Comparison of ENCODE assay signal across 8 cellular contexts in the genomic region with DNA sequence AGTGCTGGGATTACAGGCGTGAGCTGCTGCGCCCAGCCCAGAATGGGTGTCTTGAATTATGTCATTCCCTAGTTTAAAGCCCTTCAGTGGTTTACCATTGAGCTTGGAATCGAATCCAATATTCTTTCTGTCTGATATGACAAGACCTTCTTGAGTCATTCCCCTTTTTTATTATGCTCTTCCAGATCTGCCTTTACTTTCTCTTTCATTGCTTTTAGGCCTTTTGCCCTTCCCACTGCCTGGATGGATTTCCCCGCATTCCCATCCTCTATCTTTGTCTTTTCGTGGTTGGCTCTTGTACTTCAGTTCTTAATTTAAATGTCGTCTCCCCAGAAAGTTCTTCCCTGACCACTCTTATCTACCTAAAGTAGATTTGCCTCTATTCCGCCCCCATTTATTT. TPM values are rescaled to one million over a fixed set of nuclear protein-coding genes. Genes with fewer than 3 reads are reported as not detected.
A peak's percentile ranks its signal among the peaks of the same experiment; 100 is the strongest.
DNase-seq lines count a peak whose midpoint lies in the region; ATAC-seq and TF ChIP-seq lines count a peak whose summit lies in the region.

No MANE protein-coding gene starts in this region.

- H3K9me2 ChIP-seq in Karpas-422 (replicated peaks; ENCODE audit: insufficient read depth, low read length) = no peaks in the 10 kb centered on the region

- no peak overlapping the region for H3K27ac ChIP-seq in CD4-positive, CD25-positive, alpha-beta regulatory T cell (ENCODE audit: insufficient read depth, low read length, poor library complexity, severe bottlenecking)
- H3K27ac ChIP-seq in Karpas-422 (ENCODE audit: low read length) = peak overlapping the region; percentile 28

- H3K4me2 ChIP-seq in Karpas-422 (ENCODE audit: low read depth, low read length, poor library complexity, severe bottlenecking) = peak overlapping the region; percentile 100

- H3K4me1 Mint-ChIP-seq in CD4-positive, CD25-positive, alpha-beta regulatory T cell = peaks cover 17 to 63% (median 44%) of the 10 kb centered on the region in 4 donors
- peaks cover 50% of the 10 kb centered on the region for H3K4me1 Mint-ChIP-seq in chondrocyte (ENCODE audit: low read depth)
- peaks cover 28% of the 10 kb centered on the region for H3K4me1 Mint-ChIP-seq in nephron

- H3K4me3 Mint-ChIP-seq in CD4-positive, CD25-positive, alpha-beta regulatory T cell = peak overlapping the region; percentile 59 to 100 (median 85)
- H3K4me3 Mint-ChIP-seq in chondrocyte (ENCODE audit: unreplicated experiment) = peak overlapping the region; percentile 78
- H3K4me3 Mint-ChIP-seq in nephron = peak overlapping the region; percentile 83 to 90 (median 83)

- H3K4me1 ChIP-seq in CD4-positive, CD25-positive, alpha-beta regulatory T cell (ENCODE audit: control insufficient read depth, insufficient read depth, low read length, poor library complexity, severe bottlenecking) = peaks cover 66% of the 10 kb centered on the region
- H3K4me1 ChIP-seq in Karpas-422 (ENCODE audit: low read length) = peaks cover 65% of the 10 kb centered on the region

- no peak for TF ChIP-seq CTCF in chondrocyte (IDR thresholded peaks at IDR 0.05)
- no peak for TF ChIP-seq CTCF in nephron (IDR thresholded peaks at IDR 0.05; ENCODE audit: unreplicated experiment in 3 of 3)

- H3K9me3 Mint-ChIP-seq in CD4-positive, CD25-positive, alpha-beta regulatory T cell = no peaks in the 10 kb centered on the region
- H3K9me3 Mint-ChIP-seq in chondrocyte (ENCODE audit: low read depth) (no peaks in the 10 kb centered on the region), nephron (no peaks in the 10 kb centered on the region)

- DNase-seq in CD4-positive, CD25-positive, alpha-beta regulatory T cell = no peak
- DNase-seq in Karpas-422 (no peak), chondrocyte (ENCODE audit: low spot score) (no peak), SHP77 (lab: John Stamatoyannopoulos, UW) (no peak), occipital lobe (lab: John Stamatoyannopoulos, UW) (no peak)
- DNase-seq in stimulated activated CD4-positive, alpha-beta T cell treated with anti-CD3 and anti-CD28 coated beads, Interleukin-12 subunit alpha, Interleukin-12 subunit beta, amount 100 ng/mL, for 4 hours = no peak

- H3K4me3 ChIP-seq in CD4-positive, CD25-positive, alpha-beta regulatory T cell (ENCODE audit: low read depth, low read length) = peak overlapping the region; percentile 75
- H3K4me3 ChIP-seq in Karpas-422 (ENCODE audit: low read length) = peak overlapping the region; percentile 93

- no peak overlapping the region for H2AFZ ChIP-seq in Karpas-422 (ENCODE audit: low read length)

- peaks cover 9% of the 10 kb centered on the region for H3K27me3 Mint-ChIP-seq in CD4-positive, CD25-positive, alpha-beta regulatory T cell
- H3K27me3 Mint-ChIP-seq in chondrocyte (ENCODE audit: low read depth) (no peaks in the 10 kb centered on the region), nephron (ENCODE audit: low read depth) (no peaks in the 10 kb centered on the region)

- H3K79me2 ChIP-seq in Karpas-422 (ENCODE audit: low read length) = peaks cover 63% of the 10 kb centered on the region

- peak overlapping the region; percentile 98 for H3K9ac ChIP-seq in Karpas-422 (ENCODE audit: low read length)

- peaks cover 1% of the 10 kb centered on the region for H3K36me3 ChIP-seq in CD4-positive, CD25-positive, alpha-beta regulatory T cell (ENCODE audit: control insufficient read depth, insufficient read depth, low read length)
- peaks cover 7% of the 10 kb centered on the region; the same call in 1 of the 2 replicates for H3K36me3 ChIP-seq in Karpas-422 (ENCODE audit: insufficient read depth, low read length)

- no peaks in the 10 kb centered on the region for H3K36me3 Mint-ChIP-seq in CD4-positive, CD25-positive, alpha-beta regulatory T cell
- H3K36me3 Mint-ChIP-seq in chondrocyte (ENCODE audit: low read depth) = no peaks in the 10 kb centered on the region
- H3K36me3 Mint-ChIP-seq in nephron (ENCODE audit: low read depth) = peaks cover 3% of the 10 kb centered on the region

- no peaks in the 10 kb centered on the region for H3K27me3 ChIP-seq in CD4-positive, CD25-positive, alpha-beta regulatory T cell (ENCODE audit: control insufficient read depth, insufficient read depth, low read length)
- H3K27me3 ChIP-seq in Karpas-422 (ENCODE audit: low read length) = no peaks in the 10 kb centered on the region

- no peaks in the 10 kb centered on the region for H4K20me1 ChIP-seq in Karpas-422 (ENCODE audit: insufficient read depth, low read depth, low read length)

- no peak for ATAC-seq in CD4-positive, CD25-positive, alpha-beta regulatory T cell (ENCODE audit: low read depth in 2 of 2)
- no peak for ATAC-seq in HG02763 (IDR thresholded peaks at IDR 0.05; ENCODE audit: unreplicated experiment)

- peak overlapping the region; percentile 37 to 93 (median 86) for H3K27ac Mint-ChIP-seq in CD4-positive, CD25-positive, alpha-beta regulatory T cell
- H3K27ac Mint-ChIP-seq in chondrocyte (ENCODE audit: unreplicated experiment) (peak overlapping the region; percentile 62), nephron (peak overlapping the region; percentile 18 to 69 (median 44))

- no peaks in the 10 kb centered on the region for H3K9me3 ChIP-seq in CD4-positive, CD25-positive, alpha-beta regulatory T cell (ENCODE audit: control insufficient read depth in 2 of 2, low read length in 2 of 2)
- no peaks in the 10 kb centered on the region for H3K9me3 ChIP-seq in Karpas-422 (ENCODE audit: low read length)

RNA-seq across cellular contexts. Expression of gene TRAFD1, which starts 1.6 kb away (rescaled TPM):
- 43.4 TPM for total RNA-seq in CD4-positive, CD25-positive, alpha-beta regulatory T cell
- polyA plus RNA-seq in CD4-positive, CD25-positive, alpha-beta regulatory T cell = 10 to 100 TPM; 73.5 to 95.7 (median 83.0) TPM
- 52.1 and 86.1 TPM in 2 replicates for total RNA-seq in Karpas-422 (2014; rRNA removed; shearing (Covaris generic); ENCODE audit: low replicate concordance)
- 27.5 to 34.0 TPM (median 29.7 TPM) in 3 replicates for total RNA-seq in chondrocyte
- total RNA-seq in occipital lobe = 46.5 TPM

RNA-seq across cellular contexts. Expression of gene NAA25, which starts 18.3 kb away (rescaled TPM):
- 27.9 TPM for total RNA-seq in CD4-positive, CD25-positive, alpha-beta regulatory T cell
- polyA plus RNA-seq in CD4-positive, CD25-positive, alpha-beta regulatory T cell = 10 to 100 TPM in 3 of 4 donors, 1 to 10 TPM in 1; 8.0 to 19.0 (median 12.6) TPM
- 30.7 and 39.2 TPM in 2 replicates for total RNA-seq in Karpas-422 (2014; rRNA removed; shearing (Covaris generic); ENCODE audit: low replicate concordance)
- total RNA-seq in chondrocyte (12.3 to 22.0 TPM (median 14.1 TPM) in 3 replicates), occipital lobe (37.6 TPM)
